ENCODE assay signal across 1 cellular context in the genomic region with DNA sequence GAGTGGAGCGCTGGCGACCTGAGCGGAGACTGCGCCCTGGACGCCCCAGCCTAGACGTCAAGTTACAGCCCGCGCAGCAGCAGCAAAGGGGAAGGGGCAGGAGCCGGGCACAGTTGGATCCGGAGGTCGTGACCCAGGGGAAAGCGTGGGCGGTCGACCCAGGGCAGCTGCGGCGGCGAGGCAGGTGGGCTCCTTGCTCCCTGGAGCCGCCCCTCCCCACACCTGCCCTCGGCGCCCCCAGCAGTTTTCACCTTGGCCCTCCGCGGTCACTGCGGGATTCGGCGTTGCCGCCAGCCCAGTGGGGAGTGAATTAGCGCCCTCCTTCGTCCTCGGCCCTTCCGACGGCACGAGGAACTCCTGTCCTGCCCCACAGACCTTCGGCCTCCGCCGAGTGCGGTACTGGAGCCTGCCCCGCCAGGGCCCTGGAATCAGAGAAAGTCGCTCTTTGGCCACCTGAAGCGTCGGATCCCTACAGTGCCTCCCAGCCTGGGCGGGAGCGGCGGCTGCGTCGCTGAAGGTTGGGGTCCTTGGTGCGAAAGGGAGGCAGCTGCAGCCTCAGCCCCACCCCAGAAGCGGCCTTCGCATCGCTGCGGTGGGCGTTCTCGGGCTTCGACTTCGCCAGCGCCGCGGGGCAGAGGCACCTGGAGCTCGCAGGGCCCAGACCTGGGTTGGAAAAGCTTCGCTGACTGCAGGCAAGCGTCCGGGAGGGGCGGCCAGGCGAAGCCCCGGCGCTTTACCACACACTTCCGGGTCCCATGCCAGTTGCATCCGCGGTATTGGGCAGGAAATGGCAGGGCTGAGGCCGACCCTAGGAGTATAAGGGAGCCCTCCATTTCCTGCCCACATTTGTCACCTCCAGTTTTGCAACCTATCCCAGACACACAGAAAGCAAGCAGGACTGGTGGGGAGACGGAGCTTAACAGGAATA.
A peak's percentile ranks its signal among the peaks of the same experiment; 100 is the strongest.
TF ChIP-seq lines count a peak whose summit lies in the region.

No MANE protein-coding gene starts in this region.

TF ChIP-seq in GM12878, 131 proteins besides CTCF, POLR2A, EP300 and RAD21:
- TF ChIP-seq, protein P1, sequence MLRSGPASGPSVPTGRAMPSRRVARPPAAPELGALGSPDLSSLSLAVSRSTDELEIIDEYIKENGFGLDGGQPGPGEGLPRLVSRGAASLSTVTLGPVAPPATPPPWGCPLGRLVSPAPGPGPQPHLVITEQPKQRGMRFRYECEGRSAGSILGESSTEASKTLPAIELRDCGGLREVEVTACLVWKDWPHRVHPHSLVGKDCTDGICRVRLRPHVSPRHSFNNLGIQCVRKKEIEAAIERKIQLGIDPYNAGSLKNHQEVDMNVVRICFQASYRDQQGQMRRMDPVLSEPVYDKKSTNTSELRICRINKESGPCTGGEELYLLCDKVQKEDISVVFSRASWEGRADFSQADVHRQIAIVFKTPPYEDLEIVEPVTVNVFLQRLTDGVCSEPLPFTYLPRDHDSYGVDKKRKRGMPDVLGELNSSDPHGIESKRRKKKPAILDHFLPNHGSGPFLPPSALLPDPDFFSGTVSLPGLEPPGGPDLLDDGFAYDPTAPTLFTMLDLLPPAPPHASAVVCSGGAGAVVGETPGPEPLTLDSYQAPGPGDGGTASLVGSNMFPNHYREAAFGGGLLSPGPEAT (IDR thresholded peaks at IDR 0.05; ENCODE audit: low read depth): 0 out of 2 replicates have a peak, but pooled peaks have one; percentile 10
- TF ChIP-seq SMAD1 (IDR thresholded peaks at IDR 0.05; ENCODE audit: low read depth, partially characterized antibody): no peak
- TF ChIP-seq, protein P2, sequence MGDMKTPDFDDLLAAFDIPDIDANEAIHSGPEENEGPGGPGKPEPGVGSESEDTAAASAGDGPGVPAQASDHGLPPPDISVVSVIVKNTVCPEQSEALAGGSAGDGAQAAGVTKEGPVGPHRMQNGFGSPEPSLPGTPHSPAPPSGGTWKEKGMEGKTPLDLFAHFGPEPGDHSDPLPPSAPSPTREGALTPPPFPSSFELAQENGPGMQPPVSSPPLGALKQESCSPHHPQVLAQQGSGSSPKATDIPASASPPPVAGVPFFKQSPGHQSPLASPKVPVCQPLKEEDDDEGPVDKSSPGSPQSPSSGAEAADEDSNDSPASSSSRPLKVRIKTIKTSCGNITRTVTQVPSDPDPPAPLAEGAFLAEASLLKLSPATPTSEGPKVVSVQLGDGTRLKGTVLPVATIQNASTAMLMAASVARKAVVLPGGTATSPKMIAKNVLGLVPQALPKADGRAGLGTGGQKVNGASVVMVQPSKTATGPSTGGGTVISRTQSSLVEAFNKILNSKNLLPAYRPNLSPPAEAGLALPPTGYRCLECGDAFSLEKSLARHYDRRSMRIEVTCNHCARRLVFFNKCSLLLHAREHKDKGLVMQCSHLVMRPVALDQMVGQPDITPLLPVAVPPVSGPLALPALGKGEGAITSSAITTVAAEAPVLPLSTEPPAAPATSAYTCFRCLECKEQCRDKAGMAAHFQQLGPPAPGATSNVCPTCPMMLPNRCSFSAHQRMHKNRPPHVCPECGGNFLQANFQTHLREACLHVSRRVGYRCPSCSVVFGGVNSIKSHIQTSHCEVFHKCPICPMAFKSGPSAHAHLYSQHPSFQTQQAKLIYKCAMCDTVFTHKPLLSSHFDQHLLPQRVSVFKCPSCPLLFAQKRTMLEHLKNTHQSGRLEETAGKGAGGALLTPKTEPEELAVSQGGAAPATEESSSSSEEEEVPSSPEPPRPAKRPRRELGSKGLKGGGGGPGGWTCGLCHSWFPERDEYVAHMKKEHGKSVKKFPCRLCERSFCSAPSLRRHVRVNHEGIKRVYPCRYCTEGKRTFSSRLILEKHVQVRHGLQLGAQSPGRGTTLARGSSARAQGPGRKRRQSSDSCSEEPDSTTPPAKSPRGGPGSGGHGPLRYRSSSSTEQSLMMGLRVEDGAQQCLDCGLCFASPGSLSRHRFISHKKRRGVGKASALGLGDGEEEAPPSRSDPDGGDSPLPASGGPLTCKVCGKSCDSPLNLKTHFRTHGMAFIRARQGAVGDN (IDR thresholded peaks at IDR 0.05): peak; percentile 65; the same call in 1 of the 2 replicates
- TF ChIP-seq BHLHE40 (IDR thresholded peaks at IDR 0.05; ENCODE audit: borderline replicate concordance in 1 of 2, low read depth in 2 of 2, low read length in 1 of 2): peak in 1 of 2 experiments; percentile 21; a peak in 1 of 4 replicates
- no peak for TF ChIP-seq NRF1 (conservative IDR thresholded peaks at IDR 0.05; ENCODE audit: low read depth, low read length)
- TF ChIP-seq MEF2A (IDR thresholded peaks at IDR 0.05; ENCODE audit: insufficient read depth, low read depth, low read length): no peak
- TF ChIP-seq, protein P3, sequence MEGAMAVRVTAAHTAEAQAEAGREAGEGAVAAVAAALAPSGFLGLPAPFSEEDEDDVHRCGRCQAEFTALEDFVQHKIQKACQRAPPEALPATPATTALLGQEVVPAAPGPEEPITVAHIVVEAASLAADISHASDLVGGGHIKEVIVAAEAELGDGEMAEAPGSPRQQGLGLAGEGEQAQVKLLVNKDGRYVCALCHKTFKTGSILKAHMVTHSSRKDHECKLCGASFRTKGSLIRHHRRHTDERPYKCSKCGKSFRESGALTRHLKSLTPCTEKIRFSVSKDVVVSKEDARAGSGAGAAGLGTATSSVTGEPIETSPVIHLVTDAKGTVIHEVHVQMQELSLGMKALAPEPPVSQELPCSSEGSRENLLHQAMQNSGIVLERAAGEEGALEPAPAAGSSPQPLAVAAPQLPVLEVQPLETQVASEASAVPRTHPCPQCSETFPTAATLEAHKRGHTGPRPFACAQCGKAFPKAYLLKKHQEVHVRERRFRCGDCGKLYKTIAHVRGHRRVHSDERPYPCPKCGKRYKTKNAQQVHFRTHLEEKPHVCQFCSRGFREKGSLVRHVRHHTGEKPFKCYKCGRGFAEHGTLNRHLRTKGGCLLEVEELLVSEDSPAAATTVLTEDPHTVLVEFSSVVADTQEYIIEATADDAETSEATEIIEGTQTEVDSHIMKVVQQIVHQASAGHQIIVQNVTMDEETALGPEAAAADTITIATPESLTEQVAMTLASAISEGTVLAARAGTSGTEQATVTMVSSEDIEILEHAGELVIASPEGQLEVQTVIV (IDR thresholded peaks at IDR 0.05; ENCODE audit: borderline replicate concordance, partially characterized antibody): peak; percentile 44
- peak in 1 of 2 experiments; percentile 81; a peak in 1 of 4 replicates for TF ChIP-seq ETV6 (conservative IDR thresholded peaks at IDR 0.05 in 1 of 2, IDR thresholded peaks at IDR 0.05 in 1 of 2; ENCODE audit: borderline replicate concordance in 1 of 2, low read depth in 1 of 2)
- TF ChIP-seq, protein P4, sequence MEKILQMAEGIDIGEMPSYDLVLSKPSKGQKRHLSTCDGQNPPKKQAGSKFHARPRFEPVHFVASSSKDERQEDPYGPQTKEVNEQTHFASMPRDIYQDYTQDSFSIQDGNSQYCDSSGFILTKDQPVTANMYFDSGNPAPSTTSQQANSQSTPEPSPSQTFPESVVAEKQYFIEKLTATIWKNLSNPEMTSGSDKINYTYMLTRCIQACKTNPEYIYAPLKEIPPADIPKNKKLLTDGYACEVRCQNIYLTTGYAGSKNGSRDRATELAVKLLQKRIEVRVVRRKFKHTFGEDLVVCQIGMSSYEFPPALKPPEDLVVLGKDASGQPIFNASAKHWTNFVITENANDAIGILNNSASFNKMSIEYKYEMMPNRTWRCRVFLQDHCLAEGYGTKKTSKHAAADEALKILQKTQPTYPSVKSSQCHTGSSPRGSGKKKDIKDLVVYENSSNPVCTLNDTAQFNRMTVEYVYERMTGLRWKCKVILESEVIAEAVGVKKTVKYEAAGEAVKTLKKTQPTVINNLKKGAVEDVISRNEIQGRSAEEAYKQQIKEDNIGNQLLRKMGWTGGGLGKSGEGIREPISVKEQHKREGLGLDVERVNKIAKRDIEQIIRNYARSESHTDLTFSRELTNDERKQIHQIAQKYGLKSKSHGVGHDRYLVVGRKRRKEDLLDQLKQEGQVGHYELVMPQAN (conservative IDR thresholded peaks at IDR 0.05): 0 out of 2 replicates have a peak, but pooled peaks have one; percentile 33
- TF ChIP-seq LARP7 (IDR thresholded peaks at IDR 0.05): 0 out of 2 replicates have a peak, but pooled peaks have one; percentile 37
- TF ChIP-seq NR2F1 (conservative IDR thresholded peaks at IDR 0.05): peak; percentile 58; the same call in 1 of the 2 replicates
- peak; percentile 72 for TF ChIP-seq IKZF1 (conservative IDR thresholded peaks at IDR 0.05)
- TF ChIP-seq, protein P5, sequence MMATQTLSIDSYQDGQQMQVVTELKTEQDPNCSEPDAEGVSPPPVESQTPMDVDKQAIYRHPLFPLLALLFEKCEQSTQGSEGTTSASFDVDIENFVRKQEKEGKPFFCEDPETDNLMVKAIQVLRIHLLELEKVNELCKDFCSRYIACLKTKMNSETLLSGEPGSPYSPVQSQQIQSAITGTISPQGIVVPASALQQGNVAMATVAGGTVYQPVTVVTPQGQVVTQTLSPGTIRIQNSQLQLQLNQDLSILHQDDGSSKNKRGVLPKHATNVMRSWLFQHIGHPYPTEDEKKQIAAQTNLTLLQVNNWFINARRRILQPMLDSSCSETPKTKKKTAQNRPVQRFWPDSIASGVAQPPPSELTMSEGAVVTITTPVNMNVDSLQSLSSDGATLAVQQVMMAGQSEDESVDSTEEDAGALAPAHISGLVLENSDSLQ (IDR thresholded peaks at IDR 0.05): no peak
- 0 out of 2 replicates have a peak, but pooled peaks have one; percentile 33 for TF ChIP-seq YY1 (IDR thresholded peaks at IDR 0.05; ENCODE audit: low read depth, low read length)
- peak; percentile 31; the same call in 1 of the 2 replicates for TF ChIP-seq CHD2 (IDR thresholded peaks at IDR 0.05; ENCODE audit: borderline replicate concordance, low read depth, low read length)
- 0 out of 2 replicates have a peak, but pooled peaks have one; percentile 18 for TF ChIP-seq POLR2AphosphoS5 (IDR thresholded peaks at IDR 0.05; ENCODE audit: low read length)
- TF ChIP-seq MEF2B (IDR thresholded peaks at IDR 0.05; ENCODE audit: partially characterized antibody, poor library complexity, severe bottlenecking): peak; percentile 15
- TF ChIP-seq GATAD2B (conservative IDR thresholded peaks at IDR 0.05; ENCODE audit: low read depth): peak; percentile 48
- peak; percentile 73 for TF ChIP-seq EED (IDR thresholded peaks at IDR 0.05; ENCODE audit: low read depth)
- TF ChIP-seq RUNX3 (IDR thresholded peaks at IDR 0.05; ENCODE audit: low read length): peak; percentile 65
- TF ChIP-seq SMARCA5 (IDR thresholded peaks at IDR 0.05): no peak
- 0 out of 2 replicates have a peak, but pooled peaks have one; percentile 33 for TF ChIP-seq MXI1 (IDR thresholded peaks at IDR 0.05; ENCODE audit: low read depth, low read length)
- TF ChIP-seq JUNB (IDR thresholded peaks at IDR 0.05): no peak
- TF ChIP-seq, protein P6, sequence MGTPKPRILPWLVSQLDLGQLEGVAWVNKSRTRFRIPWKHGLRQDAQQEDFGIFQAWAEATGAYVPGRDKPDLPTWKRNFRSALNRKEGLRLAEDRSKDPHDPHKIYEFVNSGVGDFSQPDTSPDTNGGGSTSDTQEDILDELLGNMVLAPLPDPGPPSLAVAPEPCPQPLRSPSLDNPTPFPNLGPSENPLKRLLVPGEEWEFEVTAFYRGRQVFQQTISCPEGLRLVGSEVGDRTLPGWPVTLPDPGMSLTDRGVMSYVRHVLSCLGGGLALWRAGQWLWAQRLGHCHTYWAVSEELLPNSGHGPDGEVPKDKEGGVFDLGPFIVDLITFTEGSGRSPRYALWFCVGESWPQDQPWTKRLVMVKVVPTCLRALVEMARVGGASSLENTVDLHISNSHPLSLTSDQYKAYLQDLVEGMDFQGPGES (IDR thresholded peaks at IDR 0.05): no peak
- TF ChIP-seq, protein P7, sequence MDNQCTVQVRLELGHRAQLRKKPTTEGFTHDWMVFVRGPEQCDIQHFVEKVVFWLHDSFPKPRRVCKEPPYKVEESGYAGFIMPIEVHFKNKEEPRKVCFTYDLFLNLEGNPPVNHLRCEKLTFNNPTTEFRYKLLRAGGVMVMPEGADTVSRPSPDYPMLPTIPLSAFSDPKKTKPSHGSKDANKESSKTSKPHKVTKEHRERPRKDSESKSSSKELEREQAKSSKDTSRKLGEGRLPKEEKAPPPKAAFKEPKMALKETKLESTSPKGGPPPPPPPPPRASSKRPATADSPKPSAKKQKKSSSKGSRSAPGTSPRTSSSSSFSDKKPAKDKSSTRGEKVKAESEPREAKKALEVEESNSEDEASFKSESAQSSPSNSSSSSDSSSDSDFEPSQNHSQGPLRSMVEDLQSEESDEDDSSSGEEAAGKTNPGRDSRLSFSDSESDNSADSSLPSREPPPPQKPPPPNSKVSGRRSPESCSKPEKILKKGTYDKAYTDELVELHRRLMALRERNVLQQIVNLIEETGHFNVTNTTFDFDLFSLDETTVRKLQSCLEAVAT (IDR thresholded peaks at IDR 0.05): 0 out of 2 replicates have a peak, but pooled peaks have one; percentile 31
- peak; percentile 44; the same call in 1 of the 2 replicates for TF ChIP-seq TAF1 (IDR thresholded peaks at IDR 0.05; ENCODE audit: borderline replicate concordance, low read depth, low read length)
- TF ChIP-seq FOXK2 (IDR thresholded peaks at IDR 0.05): no peak
- TF ChIP-seq, protein P8, sequence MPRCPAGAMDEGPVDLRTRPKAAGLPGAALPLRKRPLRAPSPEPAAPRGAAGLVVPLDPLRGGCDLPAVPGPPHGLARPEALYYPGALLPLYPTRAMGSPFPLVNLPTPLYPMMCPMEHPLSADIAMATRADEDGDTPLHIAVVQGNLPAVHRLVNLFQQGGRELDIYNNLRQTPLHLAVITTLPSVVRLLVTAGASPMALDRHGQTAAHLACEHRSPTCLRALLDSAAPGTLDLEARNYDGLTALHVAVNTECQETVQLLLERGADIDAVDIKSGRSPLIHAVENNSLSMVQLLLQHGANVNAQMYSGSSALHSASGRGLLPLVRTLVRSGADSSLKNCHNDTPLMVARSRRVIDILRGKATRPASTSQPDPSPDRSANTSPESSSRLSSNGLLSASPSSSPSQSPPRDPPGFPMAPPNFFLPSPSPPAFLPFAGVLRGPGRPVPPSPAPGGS (IDR thresholded peaks at IDR 0.05; ENCODE audit: borderline replicate concordance, insufficient read depth, low read depth, low read length, poor library complexity, severe bottlenecking): peak; percentile 32
- TF ChIP-seq TCF12 (IDR thresholded peaks at IDR 0.05; ENCODE audit: low read depth, low read length): 0 out of 2 replicates have a peak, but pooled peaks have one; percentile 11
- TF ChIP-seq EGR1 (IDR thresholded peaks at IDR 0.05; ENCODE audit: borderline replicate concordance in 1 of 2, low read depth in 2 of 2, low read length in 2 of 2): peak in 1 of 2 experiments; percentile 38; a peak in 1 of 3 replicates
